1 cellular context compared by ENCODE assay signal in genomic region chr7:87345166-87345927, GRCh38.
TF ChIP-seq lines count a peak whose summit lies in the region.

A gene with protein sequence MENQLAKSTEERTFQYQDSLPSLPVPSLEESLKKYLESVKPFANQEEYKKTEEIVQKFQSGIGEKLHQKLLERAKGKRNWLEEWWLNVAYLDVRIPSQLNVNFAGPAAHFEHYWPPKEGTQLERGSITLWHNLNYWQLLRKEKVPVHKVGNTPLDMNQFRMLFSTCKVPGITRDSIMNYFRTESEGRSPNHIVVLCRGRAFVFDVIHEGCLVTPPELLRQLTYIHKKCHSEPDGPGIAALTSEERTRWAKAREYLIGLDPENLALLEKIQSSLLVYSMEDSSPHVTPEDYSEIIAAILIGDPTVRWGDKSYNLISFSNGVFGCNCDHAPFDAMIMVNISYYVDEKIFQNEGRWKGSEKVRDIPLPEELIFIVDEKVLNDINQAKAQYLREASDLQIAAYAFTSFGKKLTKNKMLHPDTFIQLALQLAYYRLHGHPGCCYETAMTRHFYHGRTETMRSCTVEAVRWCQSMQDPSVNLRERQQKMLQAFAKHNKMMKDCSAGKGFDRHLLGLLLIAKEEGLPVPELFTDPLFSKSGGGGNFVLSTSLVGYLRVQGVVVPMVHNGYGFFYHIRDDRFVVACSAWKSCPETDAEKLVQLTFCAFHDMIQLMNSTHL (plus strand): TSS chr7:87345664. CDS start chr7:87349069, 3,405 bp downstream.

TF ChIP-seq in GM12878, 131 proteins besides CTCF, POLR2A, EP300 and RAD21 (continued from another document and continues in another):
- TF ChIP-seq SMC3 (IDR thresholded peaks at IDR 0.05; ENCODE audit: borderline replicate concordance, low read length): no peak
- peak; percentile 76; the same call in 1 of the 2 replicates for TF ChIP-seq CREM (IDR thresholded peaks at IDR 0.05; ENCODE audit: low read depth)
- no peak for TF ChIP-seq RCOR1 (conservative IDR thresholded peaks at IDR 0.05; ENCODE audit: low read depth, low read length)
- peak; percentile 74 for TF ChIP-seq POLR2AphosphoS5 (IDR thresholded peaks at IDR 0.05; ENCODE audit: low read length)
- TF ChIP-seq, protein P1, sequence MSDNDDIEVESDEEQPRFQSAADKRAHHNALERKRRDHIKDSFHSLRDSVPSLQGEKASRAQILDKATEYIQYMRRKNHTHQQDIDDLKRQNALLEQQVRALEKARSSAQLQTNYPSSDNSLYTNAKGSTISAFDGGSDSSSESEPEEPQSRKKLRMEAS (IDR thresholded peaks at IDR 0.05; ENCODE audit: low read depth, low read length): 0 out of 2 replicates have a peak, but pooled peaks have one; percentile 37
- peak; percentile 36 for TF ChIP-seq MEF2B (IDR thresholded peaks at IDR 0.05; ENCODE audit: partially characterized antibody, poor library complexity, severe bottlenecking)
- TF ChIP-seq E4F1 (IDR thresholded peaks at IDR 0.05; ENCODE audit: borderline replicate concordance, partially characterized antibody): no peak
- no peak for TF ChIP-seq PRDM15 (CRISPR knock-in tag; IDR thresholded peaks at IDR 0.05)
- no peak for TF ChIP-seq POU2F2 (IDR thresholded peaks at IDR 0.05; ENCODE audit: borderline replicate concordance, low read depth, low read length)
- TF ChIP-seq TCF12 (IDR thresholded peaks at IDR 0.05; ENCODE audit: low read depth, low read length): no peak
- no peak for TF ChIP-seq GABPA (IDR thresholded peaks at IDR 0.05; ENCODE audit: low read depth)
- TF ChIP-seq SKIL (IDR thresholded peaks at IDR 0.05; ENCODE audit: low read depth, poor library complexity, severe bottlenecking): no peak
- peak; percentile 95 for TF ChIP-seq PKNOX1 (IDR thresholded peaks at IDR 0.05)
- TF ChIP-seq EZH2 (IDR thresholded peaks at IDR 0.05; ENCODE audit: borderline replicate concordance, control insufficient read depth, low read depth, low read length): no peak
- TF ChIP-seq BACH1 (IDR thresholded peaks at IDR 0.05; ENCODE audit: borderline replicate concordance): peak; percentile 48; the same call in 1 of the 2 replicates
- TF ChIP-seq, protein P2, sequence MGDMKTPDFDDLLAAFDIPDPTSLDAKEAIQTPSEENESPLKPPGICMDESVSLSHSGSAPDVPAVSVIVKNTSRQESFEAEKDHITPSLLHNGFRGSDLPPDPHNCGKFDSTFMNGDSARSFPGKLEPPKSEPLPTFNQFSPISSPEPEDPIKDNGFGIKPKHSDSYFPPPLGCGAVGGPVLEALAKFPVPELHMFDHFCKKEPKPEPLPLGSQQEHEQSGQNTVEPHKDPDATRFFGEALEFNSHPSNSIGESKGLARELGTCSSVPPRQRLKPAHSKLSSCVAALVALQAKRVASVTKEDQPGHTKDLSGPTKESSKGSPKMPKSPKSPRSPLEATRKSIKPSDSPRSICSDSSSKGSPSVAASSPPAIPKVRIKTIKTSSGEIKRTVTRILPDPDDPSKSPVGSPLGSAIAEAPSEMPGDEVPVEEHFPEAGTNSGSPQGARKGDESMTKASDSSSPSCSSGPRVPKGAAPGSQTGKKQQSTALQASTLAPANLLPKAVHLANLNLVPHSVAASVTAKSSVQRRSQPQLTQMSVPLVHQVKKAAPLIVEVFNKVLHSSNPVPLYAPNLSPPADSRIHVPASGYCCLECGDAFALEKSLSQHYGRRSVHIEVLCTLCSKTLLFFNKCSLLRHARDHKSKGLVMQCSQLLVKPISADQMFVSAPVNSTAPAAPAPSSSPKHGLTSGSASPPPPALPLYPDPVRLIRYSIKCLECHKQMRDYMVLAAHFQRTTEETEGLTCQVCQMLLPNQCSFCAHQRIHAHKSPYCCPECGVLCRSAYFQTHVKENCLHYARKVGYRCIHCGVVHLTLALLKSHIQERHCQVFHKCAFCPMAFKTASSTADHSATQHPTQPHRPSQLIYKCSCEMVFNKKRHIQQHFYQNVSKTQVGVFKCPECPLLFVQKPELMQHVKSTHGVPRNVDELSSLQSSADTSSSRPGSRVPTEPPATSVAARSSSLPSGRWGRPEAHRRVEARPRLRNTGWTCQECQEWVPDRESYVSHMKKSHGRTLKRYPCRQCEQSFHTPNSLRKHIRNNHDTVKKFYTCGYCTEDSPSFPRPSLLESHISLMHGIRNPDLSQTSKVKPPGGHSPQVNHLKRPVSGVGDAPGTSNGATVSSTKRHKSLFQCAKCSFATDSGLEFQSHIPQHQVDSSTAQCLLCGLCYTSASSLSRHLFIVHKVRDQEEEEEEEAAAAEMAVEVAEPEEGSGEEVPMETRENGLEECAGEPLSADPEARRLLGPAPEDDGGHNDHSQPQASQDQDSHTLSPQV (IDR thresholded peaks at IDR 0.05): no peak
- TF ChIP-seq SUPT20H (IDR thresholded peaks at IDR 0.05; ENCODE audit: borderline replicate concordance, control insufficient read depth, low read depth, low read length): no peak
- peak; percentile 63; the same call in 1 of the 2 replicates for TF ChIP-seq MLLT1 (IDR thresholded peaks at IDR 0.05)
- TF ChIP-seq ETV6 (conservative IDR thresholded peaks at IDR 0.05 in 1 of 2, IDR thresholded peaks at IDR 0.05 in 1 of 2; ENCODE audit: borderline replicate concordance in 1 of 2, low read depth in 1 of 2): no peak
- TF ChIP-seq RB1 (IDR thresholded peaks at IDR 0.05; ENCODE audit: borderline replicate concordance): no peak
- no peak for TF ChIP-seq CBX3 (IDR thresholded peaks at IDR 0.05; ENCODE audit: borderline replicate concordance, low read depth)
- no peak for TF ChIP-seq SRF (IDR thresholded peaks at IDR 0.05; ENCODE audit: low read depth in 2 of 2, low read length in 2 of 2)
- TF ChIP-seq NR2C2 (IDR thresholded peaks at IDR 0.05; ENCODE audit: borderline replicate concordance, control insufficient read depth, insufficient read length, low read depth): no peak
- TF ChIP-seq CHD1 (IDR thresholded peaks at IDR 0.05; ENCODE audit: low read depth, low read length): no peak
- peak; percentile 54 for TF ChIP-seq MTA2 (IDR thresholded peaks at IDR 0.05; ENCODE audit: low read depth)
- TF ChIP-seq CHD2 (IDR thresholded peaks at IDR 0.05; ENCODE audit: borderline replicate concordance, low read depth, low read length): peak; percentile 85
- TF ChIP-seq MXI1 (IDR thresholded peaks at IDR 0.05; ENCODE audit: low read depth, low read length): peak; percentile 48; the same call in 1 of the 2 replicates
- no peak for TF ChIP-seq ZNF274 (IDR thresholded peaks at IDR 0.05; ENCODE audit: insufficient read depth, insufficient read length)
- TF ChIP-seq ATF3 (IDR thresholded peaks at IDR 0.05; ENCODE audit: borderline replicate concordance, extremely low read depth, low read depth, low read length): no peak
- no peak for TF ChIP-seq NRF1 (conservative IDR thresholded peaks at IDR 0.05; ENCODE audit: low read depth, low read length)
- TF ChIP-seq MYB (IDR thresholded peaks at IDR 0.05; ENCODE audit: borderline replicate concordance, low read depth, low read length): no peak
- TF ChIP-seq CEBPB (IDR thresholded peaks at IDR 0.05; ENCODE audit: borderline replicate concordance in 1 of 2, low read depth in 2 of 2, low read length in 2 of 2): no peak
- TF ChIP-seq SREBF1 (IDR thresholded peaks at IDR 0.05; ENCODE audit: low read length): no peak
- no peak for TF ChIP-seq FOXK2 (IDR thresholded peaks at IDR 0.05)
